ENCODE assay signal across 8 cellular contexts in genomic region chr7:75756340-75757297, GRCh38. TPM values are rescaled to one million over a fixed set of nuclear protein-coding genes. Genes with fewer than 3 reads are reported as not detected.
A peak's percentile ranks its signal among the peaks of the same experiment; 100 is the strongest.
DNase-seq lines count a peak whose midpoint lies in the region; ATAC-seq and TF ChIP-seq lines count a peak whose summit lies in the region.

No MANE protein-coding gene starts in this region.

- H3K4me1 Mint-ChIP-seq in effector memory CD8-positive, alpha-beta T cell (ENCODE audit: low read depth in 2 of 2), result peaks cover 0 to 4% of the 10 kb centered on the region in 2 donors

- no peaks in the 10 kb centered on the region for H3K36me3 Mint-ChIP-seq in effector memory CD8-positive, alpha-beta T cell (ENCODE audit: insufficient read depth)

- TF ChIP-seq CTCF in dorsolateral prefrontal cortex (IDR thresholded peaks at IDR 0.05 in 54 of 56, conservative IDR thresholded peaks at IDR 0.05 in 2 of 56; ENCODE audit: low read depth in 1 of 56, partially characterized antibody in 56 of 56), result peak in 48 of 56 donors; percentile 12 to 60 (median 37)

- no peaks in the 10 kb centered on the region for H3K27me3 ChIP-seq in dorsolateral prefrontal cortex

- H3K27me3 Mint-ChIP-seq in effector memory CD8-positive, alpha-beta T cell, result no peaks in the 10 kb centered on the region

- no peak for ATAC-seq in effector memory CD8-positive, alpha-beta T cell (replicated peaks)
- no peak for ATAC-seq in HG02973 (IDR thresholded peaks at IDR 0.05; ENCODE audit: unreplicated experiment)

- H3K4me3 ChIP-seq in dorsolateral prefrontal cortex, result no peak overlapping the region

- H3K4me3 Mint-ChIP-seq in effector memory CD8-positive, alpha-beta T cell, result no peak overlapping the region

- no peaks in the 10 kb centered on the region for H3K9me3 Mint-ChIP-seq in effector memory CD8-positive, alpha-beta T cell

- intact Hi-C loops in dorsolateral prefrontal cortex (cut with DNase I), result loop anchor here in 1 of 2 donors (10.0 kb wide), 1 partner anchor 692 kb away; no protein-coding TSS in a partner anchor

- DNase-seq in NCI-H2171 treated with DMSO at 0.1 percent for 48 hours (lab: John Stamatoyannopoulos, UW), result peak; percentile 33
- DNase-seq in NCI-H2171 (lab: John Stamatoyannopoulos, UW), result no peak
- peak; percentile 13 for DNase-seq in NCI-H774 (lab: John Stamatoyannopoulos, UW)
- no peak for DNase-seq in dorsolateral prefrontal cortex
- peak; percentile 74 for DNase-seq in retina
- no peak for DNase-seq in effector memory CD8-positive, alpha-beta T cell
- no peak for DNase-seq in hippocampal formation (lab: John Stamatoyannopoulos, UW)

- no peak overlapping the region for H3K27ac ChIP-seq in dorsolateral prefrontal cortex

- no peak overlapping the region for H3K27ac Mint-ChIP-seq in effector memory CD8-positive, alpha-beta T cell

RNA-seq across cellular contexts. Expression of gene CCL26, which starts 15.4 kb away (rescaled TPM):
- total RNA-seq in dorsolateral prefrontal cortex, result 1 to 10 TPM in 3 of 120 experiments, not detected in 117; 1.9 to 2.6 (median 2.2) TPM

RNA-seq across cellular contexts. Expression of gene HIP1, which starts 17.9 kb away (rescaled TPM):
- total RNA-seq in dorsolateral prefrontal cortex, result 100 to 1,000 TPM in 1 of 120 experiments, 10 to 100 TPM in 119; 17.2 to 109 (median 43.6) TPM

RNA-seq across cellular contexts. Expression of gene CCL24, which starts 57.0 kb away (rescaled TPM):
- total RNA-seq in dorsolateral prefrontal cortex, result not detected

Comparison
In these comparisons a context has a peak if more than half of its experiments do, and no peak if none do; other contexts are left out.
1. DNase-seq: peak in NCI-H2171 treated with DMSO at 0.1 percent for 48 hours (single experiment), NCI-H774 (single experiment) and retina (single experiment); none in NCI-H2171 (single experiment), dorsolateral prefrontal cortex (0 of 10), effector memory CD8-positive, alpha-beta T cell (0 of 3) and hippocampal formation (0 of 2).